Comparison of ENCODE assay signal across 8 cellular contexts in genomic region chr11:3947084-3947483, GRCh38.
DNase-seq lines count a peak whose midpoint lies in the region; ATAC-seq and TF ChIP-seq lines count a peak whose summit lies in the region.

No MANE protein-coding gene starts in this region.

- H3K4me3 Mint-ChIP-seq in activated CD4-positive, alpha-beta memory T cell treated with anti-CD3 and anti-CD28 coated beads for 36 hours = peak overlapping the region; percentile 40
- no peak overlapping the region for H3K4me3 Mint-ChIP-seq in Calu3 (ENCODE audit: low read depth, unreplicated experiment)

- H3K9me3 Mint-ChIP-seq in activated CD4-positive, alpha-beta memory T cell treated with anti-CD3 and anti-CD28 coated beads for 36 hours = peaks cover 9% of the 10 kb centered on the region
- no peaks in the 10 kb centered on the region for H3K9me3 Mint-ChIP-seq in Calu3 (ENCODE audit: low read depth, unreplicated experiment)

- peaks cover 93% of the 10 kb centered on the region for H3K4me1 Mint-ChIP-seq in activated CD4-positive, alpha-beta memory T cell treated with anti-CD3 and anti-CD28 coated beads for 36 hours (ENCODE audit: low read depth)
- no peaks in the 10 kb centered on the region for H3K4me1 Mint-ChIP-seq in Calu3 (ENCODE audit: low read depth, unreplicated experiment)

- intact Hi-C loops in activated CD4-positive, alpha-beta memory T cell treated with anti-CD3 and anti-CD28 coated beads for 36 hours (cut with micrococcal nuclease) = loop anchor here (1.0 to 5.0 kb wide), 7 partner anchors 8 to 93 kb away; no protein-coding TSS in a partner anchor
- intact Hi-C loops in Calu3 (cut with micrococcal nuclease; ENCODE audit: unreplicated experiment) = no loop called here

- no TSS peak for BruUV-seq in Calu3 (replicated peaks; lab: Mats Ljungman, UMichigan)

- H3K36me3 Mint-ChIP-seq in activated CD4-positive, alpha-beta memory T cell treated with anti-CD3 and anti-CD28 coated beads for 36 hours = peaks cover 25% of the 10 kb centered on the region
- H3K36me3 Mint-ChIP-seq in Calu3 (ENCODE audit: insufficient read depth, unreplicated experiment) = no peaks in the 10 kb centered on the region

- POLR2A ChIA-PET in activated CD4-positive, alpha-beta memory T cell treated with anti-CD3 and anti-CD28 coated beads for 36 hours (lab: Charles Lee) = interaction anchor here (1.4 to 1.8 kb wide), 4 partner anchors 42 to 111 kb away, joined by 3 to 8 read pairs (median 6); partner anchors contain the start of genes RHOG and STIM1

- ATAC-seq in HG03378 (IDR thresholded peaks at IDR 0.05; ENCODE audit: unreplicated experiment) = peak; percentile 67

- CTCF ChIA-PET in activated CD4-positive, alpha-beta memory T cell treated with anti-CD3 and anti-CD28 coated beads for 36 hours (lab: Charles Lee) = interaction anchor here (0.7 to 3.7 kb wide), 3 partner anchors 40 to 92 kb away, joined by 3 to 28 read pairs (median 5); partner anchors contain the start of gene STIM1
- CTCF ChIA-PET in Calu3 (lab: Charles Lee) = no interaction called here

- peak overlapping the region; percentile 93 for H3K27ac Mint-ChIP-seq in activated CD4-positive, alpha-beta memory T cell treated with anti-CD3 and anti-CD28 coated beads for 36 hours
- no peak overlapping the region for H3K27ac Mint-ChIP-seq in Calu3 (ENCODE audit: unreplicated experiment)

- no peak for TF ChIP-seq CTCF in Calu3 (IDR thresholded peaks at IDR 0.05; ENCODE audit: unreplicated experiment)

- peak; percentile 38 for DNase-seq in AG20443 (ENCODE audit: low spot score)
- peak; percentile 35 for DNase-seq in GM19238 (ENCODE audit: insufficient read length, low spot score)
- DNase-seq in activated CD4-positive, alpha-beta memory T cell treated with anti-CD3 and anti-CD28 coated beads for 36 hours = peak; percentile 69
- DNase-seq in glomerular endothelial cell (ENCODE audit: extremely low read depth, low read depth, low spot score) = peak; percentile 34
- DNase-seq in stimulated activated CD8-positive, alpha-beta memory T cell treated with anti-CD3 and anti-CD28 coated beads, Interleukin-2, amount 100 ng/mL, for 1 hour (ENCODE audit: low read depth in 2 of 2) = peak; percentile 23 to 24
- no peak for DNase-seq in NCI-H524 (lab: John Stamatoyannopoulos, UW)
- DNase-seq in Calu3 = no peak

- no peaks in the 10 kb centered on the region for H3K27me3 Mint-ChIP-seq in activated CD4-positive, alpha-beta memory T cell treated with anti-CD3 and anti-CD28 coated beads for 36 hours
- no peaks in the 10 kb centered on the region for H3K27me3 Mint-ChIP-seq in Calu3 (ENCODE audit: unreplicated experiment)

Comparison
In these comparisons a context has a peak if more than half of its experiments do, and no peak if none do; other contexts are left out.
1. DNase-seq: peak in AG20443 (single experiment), GM19238 (single experiment), activated CD4-positive, alpha-beta memory T cell treated with anti-CD3 and anti-CD28 coated beads for 36 hours (single experiment), glomerular endothelial cell (single experiment) and stimulated activated CD8-positive, alpha-beta memory T cell treated with anti-CD3 and anti-CD28 coated beads, Interleukin-2, amount 100 ng/mL, for 1 hour (2 of 2); none in NCI-H524 (0 of 2) and Calu3 (single experiment).